15 cellular contexts compared by ENCODE assay signal in the genomic region with DNA sequence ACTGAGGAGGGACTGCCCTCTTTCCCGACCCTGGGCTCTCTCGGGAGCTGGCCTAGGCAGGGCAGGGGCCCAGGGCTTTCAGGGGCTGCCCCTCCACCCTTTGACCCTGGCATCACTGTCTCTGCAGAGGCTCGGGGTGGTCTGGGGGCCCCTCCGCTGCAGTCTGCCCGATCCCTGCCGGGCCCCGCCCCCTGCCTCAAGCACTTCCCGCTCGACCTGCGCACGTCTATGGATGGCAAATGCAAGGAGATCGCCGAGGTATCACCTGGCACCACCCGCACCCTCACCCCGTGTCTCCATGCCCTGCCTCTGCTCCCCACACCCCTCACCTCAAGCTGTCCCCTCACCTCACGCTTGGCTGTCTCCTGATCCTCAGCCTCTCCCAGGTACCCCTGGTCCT. TPM values are rescaled to one million over a fixed set of nuclear protein-coding genes. Genes with fewer than 3 reads are reported as not detected.
A peak's percentile ranks its signal among the peaks of the same experiment; 100 is the strongest.
DNase-seq lines count a peak whose midpoint lies in the region; TF ChIP-seq lines count a peak whose summit lies in the region.
"Had no signal": no experiment of that assay in that cellular context is flagged by ENCODE, and none has a peak within 500 bp of the region (broad histone marks: within the 10 kb centered on the region; RNA-seq: fewer than 3 reads in every experiment).

No MANE protein-coding gene starts in this region.

- no peaks in the 10 kb centered on the region for H3K27me3 Mint-ChIP-seq in activated CD4-positive, alpha-beta T cell treated with anti-CD3 and anti-CD28 coated beads, Interleukin-2, amount 10 ng/mL, durations not matched to agents 7 days and 5 days

- no peaks in the 10 kb centered on the region for H3K9me2 ChIP-seq in hepatocyte (replicated peaks; ENCODE audit: insufficient read depth)

- peaks cover 42% of the 10 kb centered on the region for H3K4me1 Mint-ChIP-seq in activated CD4-positive, alpha-beta T cell treated with anti-CD3 and anti-CD28 coated beads, Interleukin-2, amount 10 ng/mL, durations not matched to agents 7 days and 5 days

- CTCF ChIA-PET in activated CD4-positive, alpha-beta T cell treated with anti-CD3 and anti-CD28 coated beads, Interleukin-2, amount 10 ng/mL, durations not matched to agents 7 days and 5 days (lab: Charles Lee): interaction anchor here (0.7 to 10.3 kb wide), 6 partner anchors 10 to 93 kb away, joined by 3 to 67 read pairs (median 7); no protein-coding TSS in a partner anchor

- H3K9me3 ChIP-seq in NT2/D1 (ENCODE audit: insufficient read depth, low read length) (no peaks in the 10 kb centered on the region), hepatocyte (ENCODE audit: low read depth) (no peaks in the 10 kb centered on the region)
- H3K9me3 ChIP-seq: body of pancreas, upper lobe of left lung had no signal

- POLR2A ChIA-PET in activated CD4-positive, alpha-beta T cell treated with anti-CD3 and anti-CD28 coated beads, Interleukin-2, amount 10 ng/mL, durations not matched to agents 7 days and 5 days (lab: Charles Lee): no interaction called here

- no peaks in the 10 kb centered on the region for H3K9me3 Mint-ChIP-seq in activated CD4-positive, alpha-beta T cell treated with anti-CD3 and anti-CD28 coated beads, Interleukin-2, amount 10 ng/mL, durations not matched to agents 7 days and 5 days
- H3K9me3 Mint-ChIP-seq: activated T-helper 1 cell treated with anti-CD3 and anti-CD28 coated beads, Interleukin-12 subunit alpha, Interleukin-12 subunit beta, Interleukin-2, Interleukin-4 antibody, amounts not matched to agents 30 ng/mL and 10 ng/mL and 1 ng/mL, durations not matched to agents 14 hours and 24 hours and 36 hours had no signal

- H3K27ac ChIP-seq in hepatocyte: no peak overlapping the region
- H3K27ac ChIP-seq: body of pancreas, parathyroid adenoma had no signal

- peaks cover 47% of the 10 kb centered on the region for H4K20me1 ChIP-seq in hepatocyte (ENCODE audit: insufficient read depth, poor library complexity, severe bottlenecking)

- H3K4me3 Mint-ChIP-seq in activated CD4-positive, alpha-beta T cell treated with anti-CD3 and anti-CD28 coated beads, Interleukin-2, amount 10 ng/mL, durations not matched to agents 7 days and 5 days: no peak overlapping the region

- no peak overlapping the region for H2AFZ ChIP-seq in hepatocyte
- H2AFZ ChIP-seq: parathyroid adenoma had no signal

- H3K27ac Mint-ChIP-seq in activated CD4-positive, alpha-beta T cell treated with anti-CD3 and anti-CD28 coated beads, Interleukin-2, amount 10 ng/mL, durations not matched to agents 7 days and 5 days: peak overlapping the region; percentile 79

- H3K27me3 ChIP-seq in NT2/D1 (ENCODE audit: insufficient read depth, insufficient read length) (no peaks in the 10 kb centered on the region), hepatocyte (no peaks in the 10 kb centered on the region)
- H3K27me3 ChIP-seq: body of pancreas, upper lobe of left lung had no signal

- WGBS in hepatocyte (ENCODE audit: low lambda C conversion rate, missing lambda C conversion rate): 92% methylated on average over 14 of the region's 16 CpGs

- TF ChIP-seq CTCF in hepatocyte (IDR thresholded peaks at IDR 0.05; ENCODE audit: poor library complexity): no peak

- peaks cover 47% of the 10 kb centered on the region for H3K79me2 ChIP-seq in hepatocyte
- H3K79me2 ChIP-seq: parathyroid adenoma had no signal

- no peak overlapping the region for H3K4me2 ChIP-seq in hepatocyte

- H3K4me3 ChIP-seq in NT2/D1 (ENCODE audit: insufficient read length, low read depth) (no peak overlapping the region), hepatocyte (no peak overlapping the region)
- H3K4me3 ChIP-seq: body of pancreas, upper lobe of left lung had no signal

- peak; percentile 4 for DNase-seq in activated CD4-positive, alpha-beta T cell treated with anti-CD3 and anti-CD28 coated beads, Interleukin-2, amount 10 ng/mL, durations not matched to agents 7 days and 5 days
- DNase-seq in activated CD4-positive, alpha-beta T cell treated with anti-CD3 and anti-CD28 coated beads, Interleukin-2, amount 50 U/mL, for 4 hours: no peak
- DNase-seq in NT2/D1 (ENCODE audit: low read depth, low spot score) (no peak), retina (peak; percentile 39), NCI-H146 treated with DMSO at 0.1 percent for 48 hours (lab: John Stamatoyannopoulos, UW; ENCODE audit: unreplicated experiment) (no peak), hepatocyte (ENCODE audit: low spot score) (no peak)
- DNase-seq: ACHN; activated CD4-positive, CD25-positive, alpha-beta regulatory T cell; body of pancreas; DMS53; effector CD4-positive, alpha-beta T cell had no signal

- H3K4me1 ChIP-seq in NT2/D1 (ENCODE audit: insufficient read depth, insufficient read length) (peaks cover 35% of the 10 kb centered on the region), hepatocyte (ENCODE audit: insufficient read depth) (peaks cover 20% of the 10 kb centered on the region)
- H3K4me1 ChIP-seq: parathyroid adenoma had no signal

- H3K36me3 Mint-ChIP-seq in activated CD4-positive, alpha-beta T cell treated with anti-CD3 and anti-CD28 coated beads, Interleukin-2, amount 10 ng/mL, durations not matched to agents 7 days and 5 days (ENCODE audit: low read depth): peaks cover 37% of the 10 kb centered on the region

- peak overlapping the region; percentile 21 for H3K9ac ChIP-seq in NT2/D1 (ENCODE audit: insufficient read length, low read depth)
- H3K9ac ChIP-seq: parathyroid adenoma had no signal

- H3K36me3 ChIP-seq in NT2/D1 (ENCODE audit: insufficient read depth, insufficient read length, low read length) (peaks cover 70% of the 10 kb centered on the region), hepatocyte (replicated peaks; ENCODE audit: insufficient read depth, low read depth) (no peaks in the 10 kb centered on the region)

RNA-seq across cellular contexts. Expression of a gene that starts 5.5 kb away (rescaled TPM):
- 100 to 1,000 TPM; 116 to 120 TPM for total RNA-seq in activated CD4-positive, alpha-beta T cell treated with anti-CD3 and anti-CD28 coated beads, Interleukin-2, amount 10 ng/mL, durations not matched to agents 7 days and 5 days
- 63.1 and 81.9 TPM in 2 replicates for total RNA-seq in hepatocyte
- 80.9 and 101 TPM in 2 replicates for polyA plus RNA-seq in hepatocyte

RNA-seq across cellular contexts. Expression of a gene that starts 5.8 kb away (rescaled TPM):
- not detected for total RNA-seq in activated CD4-positive, alpha-beta T cell treated with anti-CD3 and anti-CD28 coated beads, Interleukin-2, amount 10 ng/mL, durations not matched to agents 7 days and 5 days
- 0.96 TPM in 1 of 2 replicates, not detected in the other for total RNA-seq in hepatocyte
- polyA plus RNA-seq in hepatocyte: 0.18 and 0.19 TPM in 2 replicates
- total RNA-seq: body of pancreas, mesenteric fat pad had no signal

RNA-seq across cellular contexts. Expression of a gene that starts 30.7 kb away (rescaled TPM):
- 10 to 100 TPM; 34.3 to 36.3 TPM for total RNA-seq in activated CD4-positive, alpha-beta T cell treated with anti-CD3 and anti-CD28 coated beads, Interleukin-2, amount 10 ng/mL, durations not matched to agents 7 days and 5 days
- total RNA-seq in hepatocyte: 64.5 and 99.9 TPM in 2 replicates
- polyA plus RNA-seq in hepatocyte: 97.4 and 116 TPM in 2 replicates

RNA-seq across cellular contexts. Expression of a gene that starts 42.7 kb away (rescaled TPM):
- 10 to 100 TPM; 33.4 to 33.5 TPM for total RNA-seq in activated CD4-positive, alpha-beta T cell treated with anti-CD3 and anti-CD28 coated beads, Interleukin-2, amount 10 ng/mL, durations not matched to agents 7 days and 5 days
- 46.5 and 48.7 TPM in 2 replicates for total RNA-seq in hepatocyte
- 91.4 and 106 TPM in 2 replicates for polyA plus RNA-seq in hepatocyte

Comparison
In these comparisons a context has a peak if more than half of its experiments do, and no peak if none do; other contexts are left out.
1. DNase-seq: peak in activated CD4-positive, alpha-beta T cell treated with anti-CD3 and anti-CD28 coated beads, Interleukin-2, amount 10 ng/mL, durations not matched to agents 7 days and 5 days (single experiment) and retina (single experiment); none in activated CD4-positive, alpha-beta T cell treated with anti-CD3 and anti-CD28 coated beads, Interleukin-2, amount 50 U/mL, for 4 hours (0 of 2), NT2/D1 (single experiment), NCI-H146 treated with DMSO at 0.1 percent for 48 hours (single experiment) and hepatocyte (single experiment).